1 cellular context compared by ENCODE assay signal in genomic region chr2:102155703-102156515, GRCh38.
A peak's percentile ranks its signal among the peaks of the same experiment; 100 is the strongest.
TF ChIP-seq lines count a peak whose summit lies in the region.

No MANE protein-coding gene starts in this region.

TF ChIP-seq in HepG2, 621 proteins besides CTCF, POLR2A, EP300 and RAD21 (continued from another document and continues in another):
- TF ChIP-seq KDM3A (CRISPR knock-in tag; IDR thresholded peaks at IDR 0.05; ENCODE audit: low read depth): no peak; the same call in 1 of the 2 replicates
- TF ChIP-seq MBD4 (IDR thresholded peaks at IDR 0.05; ENCODE audit: borderline replicate concordance, low read length): peak; percentile 94
- TF ChIP-seq ZBTB20 (CRISPR knock-in tag; IDR thresholded peaks at IDR 0.05; ENCODE audit: borderline replicate concordance, low read depth): peak; percentile 44; the same call in 1 of the 2 replicates
- TF ChIP-seq ZNF616 (CRISPR knock-in tag; IDR thresholded peaks at IDR 0.05; ENCODE audit: low read depth): no peak
- TF ChIP-seq SOX13 (IDR thresholded peaks at IDR 0.05): no peak; the same call in none of the 2 replicates
- peak in 1 of 2 experiments; percentile 94; a peak in 2 of 4 replicates for TF ChIP-seq SOX13 (CRISPR knock-in tag; conservative IDR thresholded peaks at IDR 0.05 in 1 of 2, IDR thresholded peaks at IDR 0.05 in 1 of 2)
- no peak for TF ChIP-seq ZNF468 (CRISPR knock-in tag; IDR thresholded peaks at IDR 0.05)
- peak; percentile 69 for TF ChIP-seq DMAP1 (CRISPR knock-in tag; IDR thresholded peaks at IDR 0.05)
- TF ChIP-seq BATF2 (CRISPR knock-in tag; IDR thresholded peaks at IDR 0.05): peak; percentile 67; the same call in 1 of the 2 replicates
- TF ChIP-seq ZNF549 (CRISPR knock-in tag; IDR thresholded peaks at IDR 0.05): no peak
- TF ChIP-seq HMG20B (CRISPR knock-in tag; conservative IDR thresholded peaks at IDR 0.05): peak; percentile 88; the same call in 1 of the 2 replicates
- peak; percentile 81 for TF ChIP-seq ZMAT3 (CRISPR knock-in tag; conservative IDR thresholded peaks at IDR 0.05)
- TF ChIP-seq FOXJ3 (CRISPR knock-in tag; IDR thresholded peaks at IDR 0.05; ENCODE audit: borderline replicate concordance): peak; percentile 99
- TF ChIP-seq ZNF432 (CRISPR knock-in tag; IDR thresholded peaks at IDR 0.05; ENCODE audit: borderline replicate concordance): no peak
- TF ChIP-seq IRF2 (CRISPR knock-in tag; IDR thresholded peaks at IDR 0.05): peak; percentile 85; the same call in 1 of the 2 replicates
- peak; percentile 71; the same call in 1 of the 2 replicates for TF ChIP-seq ARID4A (CRISPR knock-in tag; IDR thresholded peaks at IDR 0.05; ENCODE audit: borderline replicate concordance)
- TF ChIP-seq MEIS2 (CRISPR knock-in tag; IDR thresholded peaks at IDR 0.05): 0 out of 2 replicates have a peak, but pooled peaks have one; percentile 41
- TF ChIP-seq CREM (IDR thresholded peaks at IDR 0.05): peak; percentile 98
- TF ChIP-seq CREM (CRISPR knock-in tag; IDR thresholded peaks at IDR 0.05): no peak
- peak; percentile 3; the same call in 1 of the 2 replicates for TF ChIP-seq ZNF644 (CRISPR knock-in tag; IDR thresholded peaks at IDR 0.05; ENCODE audit: low read depth)
- no peak for TF ChIP-seq MTF2 (CRISPR knock-in tag; IDR thresholded peaks at IDR 0.05; ENCODE audit: borderline replicate concordance)
- TF ChIP-seq TBX3 (IDR thresholded peaks at IDR 0.05; ENCODE audit: borderline replicate concordance): peak; percentile 95
- TF ChIP-seq ATF7 (IDR thresholded peaks at IDR 0.05): peak; percentile 23; the same call in 1 of the 2 replicates
- peak; percentile 82 for TF ChIP-seq ATF7 (CRISPR knock-in tag; IDR thresholded peaks at IDR 0.05)
- TF ChIP-seq SRSF1 (optimal IDR thresholded peaks at IDR 0.05; ENCODE audit: low read depth, low read length): no peak
- peak; percentile 89 for TF ChIP-seq ZNF878 (CRISPR knock-in tag; IDR thresholded peaks at IDR 0.05)
- peak; percentile 91 for TF ChIP-seq ZNF274 (CRISPR knock-in tag; IDR thresholded peaks at IDR 0.05)
- peak; percentile 79 for TF ChIP-seq HNF4A (CRISPR knock-in tag; IDR thresholded peaks at IDR 0.05)
- peak; percentile 59; the same call in 1 of the 2 replicates for TF ChIP-seq MLXIP (CRISPR knock-in tag; IDR thresholded peaks at IDR 0.05; ENCODE audit: borderline replicate concordance)
- TF ChIP-seq ZNF44 (CRISPR knock-in tag; IDR thresholded peaks at IDR 0.05): peak; percentile 92
- no peak for TF ChIP-seq SNAPC5 (CRISPR knock-in tag; IDR thresholded peaks at IDR 0.05; ENCODE audit: borderline replicate concordance)
- TF ChIP-seq ARID2 (CRISPR knock-in tag; IDR thresholded peaks at IDR 0.05; ENCODE audit: borderline replicate concordance): peak; percentile 36; the same call in 1 of the 2 replicates
- TF ChIP-seq NR2C2 (CRISPR knock-in tag; IDR thresholded peaks at IDR 0.05; ENCODE audit: borderline replicate concordance): peak; percentile 91
- TF ChIP-seq POGK (CRISPR knock-in tag; conservative IDR thresholded peaks at IDR 0.05): 0 out of 2 replicates have a peak, but pooled peaks have one; percentile 26
- TF ChIP-seq ZNF589 (CRISPR knock-in tag; conservative IDR thresholded peaks at IDR 0.05): no peak; the same call in 1 of the 2 replicates
- TF ChIP-seq JUN (CRISPR knock-in tag; IDR thresholded peaks at IDR 0.05): peak; percentile 58; the same call in 1 of the 2 replicates
- no peak for TF ChIP-seq RAD51 (IDR thresholded peaks at IDR 0.05; ENCODE audit: borderline replicate concordance)
- TF ChIP-seq MATR3 (CRISPR knock-in tag; IDR thresholded peaks at IDR 0.05): no peak
- TF ChIP-seq DDIT3 (CRISPR knock-in tag; IDR thresholded peaks at IDR 0.05): peak; percentile 80; the same call in 1 of the 2 replicates
- peak; percentile 79; the same call in 1 of the 2 replicates for TF ChIP-seq KDM4B (CRISPR knock-in tag; IDR thresholded peaks at IDR 0.05)
- peak; percentile 95 for TF ChIP-seq SATB2 (CRISPR knock-in tag; IDR thresholded peaks at IDR 0.05)
- TF ChIP-seq NCOR1 (IDR thresholded peaks at IDR 0.05; ENCODE audit: borderline replicate concordance, low read length): peak; percentile 100
- peak; percentile 82; the same call in 1 of the 2 replicates for TF ChIP-seq ZBTB39 (CRISPR knock-in tag; IDR thresholded peaks at IDR 0.05)
- TF ChIP-seq NCOA1 (CRISPR knock-in tag; IDR thresholded peaks at IDR 0.05): peak; percentile 36
- TF ChIP-seq ATF7-NPFF (CRISPR knock-in tag; IDR thresholded peaks at IDR 0.05; ENCODE audit: low read depth): no peak; the same call in 1 of the 2 replicates
- TF ChIP-seq ZNF598 (CRISPR knock-in tag; IDR thresholded peaks at IDR 0.05; ENCODE audit: borderline replicate concordance): 0 out of 2 replicates have a peak, but pooled peaks have one; percentile 78
- peak; percentile 70; the same call in 1 of the 2 replicates for TF ChIP-seq KDM5A (IDR thresholded peaks at IDR 0.05; ENCODE audit: borderline replicate concordance, low read length)
- no peak for TF ChIP-seq ISX (CRISPR knock-in tag; conservative IDR thresholded peaks at IDR 0.05)
- no peak for TF ChIP-seq HINFP (CRISPR knock-in tag; IDR thresholded peaks at IDR 0.05; ENCODE audit: low read depth)
- 0 out of 2 replicates have a peak, but pooled peaks have one; percentile 80 for TF ChIP-seq ZNF101 (CRISPR knock-in tag; IDR thresholded peaks at IDR 0.05; ENCODE audit: borderline replicate concordance, low read depth)
- TF ChIP-seq ZBTB3 (CRISPR knock-in tag; IDR thresholded peaks at IDR 0.05; ENCODE audit: borderline replicate concordance, low read depth): peak; percentile 67; the same call in 1 of the 2 replicates
- TF ChIP-seq ZXDC (CRISPR knock-in tag; IDR thresholded peaks at IDR 0.05): 0 out of 2 replicates have a peak, but pooled peaks have one; percentile 77
- TF ChIP-seq KLF16 (CRISPR knock-in tag; IDR thresholded peaks at IDR 0.05): peak in 1 of 2 experiments; percentile 92; a peak in 2 of 4 replicates
